ENCODE assay signal across 31 cellular contexts in genomic region chr7:87013136-87013840, GRCh38.
"Had no signal": no experiment of that assay in that cellular context is flagged by ENCODE, and none has a peak within 500 bp of the region (broad histone marks: within the 10 kb centered on the region; RNA-seq: fewer than 3 reads in every experiment).

No MANE protein-coding gene starts in this region.

- H3K36me3 ChIP-seq: neural progenitor cell, ovary, spleen, suprapubic skin, tibial artery, transverse colon, upper lobe of right lung, uterus had no signal

- H3K27ac ChIP-seq: neural progenitor cell, ovary, parathyroid adenoma, psoas muscle, skin epidermis, spleen, suprapubic skin, testis, tibial artery, transverse colon, upper lobe of right lung, uterus had no signal

- H2AFZ ChIP-seq: neural progenitor cell, parathyroid adenoma had no signal

- H3K9me3 Mint-ChIP-seq: natural killer cell; nephron; stimulated activated memory B cell treated with anti-CD40 and anti-IgM and Interleukin-4, amounts not matched to agents 10 μg/mL and 1 μg/mL and 100 μg/mL, for 72 hours; stimulated activated naive CD8-positive, alpha-beta T cell treated with anti-CD3 and anti-CD28 coated beads, Interleukin-15, amount 100 ng/mL, for 72 hours; type B pancreatic cell had no signal

- H3K9me3 ChIP-seq: ovary, psoas muscle, spleen, suprapubic skin, testis, tibial artery, transverse colon, upper lobe of right lung, uterus had no signal

- H3K27me3 Mint-ChIP-seq: progenitor cell of endocrine pancreas; stimulated activated memory B cell treated with anti-CD40 and anti-IgM and Interleukin-4, amounts not matched to agents 10 μg/mL and 1 μg/mL and 100 μg/mL, for 72 hours; stimulated activated naive CD8-positive, alpha-beta T cell treated with anti-CD3 and anti-CD28 coated beads, Interleukin-15, amount 100 ng/mL, for 72 hours; type B pancreatic cell had no signal

- H3K4me3 ChIP-seq: neural progenitor cell, ovary, psoas muscle, skin epidermis, smooth muscle cell, spleen, suprapubic skin, testis, tibial artery, transverse colon, upper lobe of right lung, uterus had no signal

- H3K79me2 ChIP-seq: parathyroid adenoma had no signal

- H3K4me2 ChIP-seq: neural progenitor cell, smooth muscle cell had no signal

- H3K4me1 ChIP-seq: neural progenitor cell, parathyroid adenoma, psoas muscle, spleen, suprapubic skin, testis, tibial artery, upper lobe of right lung, uterus had no signal

- H3K36me3 Mint-ChIP-seq: natural killer cell; neural progenitor cell; stimulated activated memory B cell treated with anti-CD40 and anti-IgM and Interleukin-4, amounts not matched to agents 10 μg/mL and 1 μg/mL and 100 μg/mL, for 72 hours; type B pancreatic cell had no signal

- H3K9ac ChIP-seq: neural progenitor cell, parathyroid adenoma had no signal

- H3K27me3 ChIP-seq: neural progenitor cell, ovary, spleen, suprapubic skin, testis, tibial artery, transverse colon, upper lobe of right lung, uterus had no signal

- ATAC-seq: natural killer cell; psoas muscle; right cardiac atrium; sciatic nerve; stimulated activated memory B cell treated with anti-CD40 and anti-IgM and Interleukin-4, amounts not matched to agents 10 μg/mL and 1 μg/mL and 100 μg/mL, for 72 hours; stimulated activated naive CD8-positive, alpha-beta T cell treated with anti-CD3 and anti-CD28 coated beads, Interleukin-15, amount 100 ng/mL, for 72 hours; stimulated activated naive CD8-positive, alpha-beta T cell treated with anti-CD3 and anti-CD28 coated beads, Interleukin-15, Interleukin-2, amounts not matched to agents 100 U/mL and 50 U/mL, for 24 hours; upper lobe of right lung had no signal

- H3K27ac Mint-ChIP-seq: natural killer cell; nephron; neural progenitor cell; progenitor cell of endocrine pancreas; stimulated activated memory B cell treated with anti-CD40 and anti-IgM and Interleukin-4, amounts not matched to agents 10 μg/mL and 1 μg/mL and 100 μg/mL, for 72 hours; stimulated activated naive CD8-positive, alpha-beta T cell treated with anti-CD3 and anti-CD28 coated beads, Interleukin-15, amount 100 ng/mL, for 72 hours; type B pancreatic cell had no signal

- DNase-seq: natural killer cell; occipital lobe; ovary; posterior cingulate gyrus; psoas muscle; right cardiac atrium; spleen; stimulated activated CD4-positive, alpha-beta T cell treated with anti-CD3 and anti-CD28 coated beads, Interleukin-12 subunit alpha, Interleukin-12 subunit beta, amount 100 ng/mL, for 4 hours; stimulated activated CD4-positive, alpha-beta T cell treated with anti-CD3 and anti-CD28 coated beads, Interleukin-1b, Interleukin-23, amount 100 ng/mL, for 48 hours; stimulated activated CD4-positive, alpha-beta T cell treated with anti-CD3 and anti-CD28 coated beads, Interleukin-4, amount 100 ng/mL, for 1 hour; stimulated activated CD4-positive, alpha-beta T cell treated with anti-CD3 and anti-CD28 coated beads, Interleukin-4, amount 100 ng/mL, for 4 hours; stimulated activated CD8-positive, alpha-beta memory T cell treated with anti-CD3 and anti-CD28 coated beads, Interleukin-4, amount 100 ng/mL, for 48 hours; stimulated activated naive CD4-positive, alpha-beta T cell; stimulated activated naive CD8-positive, alpha-beta T cell treated with anti-CD3 and anti-CD28 coated beads, Interleukin-15, amount 100 ng/mL, for 72 hours; stimulated activated naive CD8-positive, alpha-beta T cell treated with anti-CD3 and anti-CD28 coated beads, Interleukin-15, Interleukin-2, amounts not matched to agents 100 U/mL and 50 U/mL, for 24 hours; substantia nigra; testis; tibial artery; transverse colon; upper lobe of right lung; uterus had no signal

- H3K4me3 Mint-ChIP-seq: natural killer cell; nephron; neural progenitor cell; stimulated activated memory B cell treated with anti-CD40 and anti-IgM and Interleukin-4, amounts not matched to agents 10 μg/mL and 1 μg/mL and 100 μg/mL, for 72 hours; stimulated activated naive CD8-positive, alpha-beta T cell treated with anti-CD3 and anti-CD28 coated beads, Interleukin-15, amount 100 ng/mL, for 72 hours; type B pancreatic cell had no signal

- H3K4me1 Mint-ChIP-seq: natural killer cell; nephron; neural progenitor cell; stimulated activated naive CD8-positive, alpha-beta T cell treated with anti-CD3 and anti-CD28 coated beads, Interleukin-15, amount 100 ng/mL, for 72 hours had no signal
